8 cellular contexts compared by ENCODE assay signal in genomic region chr17:43368740-43369506, GRCh38. TPM values are rescaled to one million over a fixed set of nuclear protein-coding genes. Genes with fewer than 3 reads are reported as not detected.
DNase-seq lines count a peak whose midpoint lies in the region; ATAC-seq, FAIRE-seq and TF ChIP-seq lines count a peak whose summit lies in the region.

No MANE protein-coding gene starts in this region.

- peak in 1 of 2 donors; percentile 54 for TF ChIP-seq POLR2A in adrenal gland (IDR thresholded peaks at IDR 0.05)

- intact Hi-C loops in adrenal gland (cut with DNase I) (no loop called here), pancreas (cut with DNase I) (no loop called here)

- FAIRE-seq in pancreas (lab: Jason Lieb, UNC) = no peak

- H3K79me2 ChIP-seq in ACC112 (ENCODE audit: control insufficient read depth, insufficient read depth, low read length, unreplicated experiment) = peaks cover 8% of the 10 kb centered on the region

- H2AFZ ChIP-seq in ACC112 (ENCODE audit: low read length, unreplicated experiment) = peak overlapping the region; percentile 75

- TF ChIP-seq CTCF in adrenal gland (IDR thresholded peaks at IDR 0.05) (peak in 2 of 6 experiments; percentile 17 to 19), cardiac muscle cell (IDR thresholded peaks at IDR 0.05; ENCODE audit: low read depth, low read length) (no peak), pancreas (IDR thresholded peaks at IDR 0.05) (no peak)

- no peaks in the 10 kb centered on the region for H3K9me3 ChIP-seq in adrenal gland (replicated peaks in 1 of 3)
- no peaks in the 10 kb centered on the region for H3K9me3 ChIP-seq in cardiac muscle cell (ENCODE audit: low read depth)
- H3K9me3 ChIP-seq in pancreas = no peaks in the 10 kb centered on the region

- peak; percentile 25 for DNase-seq in GM19238 (ENCODE audit: insufficient read length, low spot score)
- DNase-seq in NCI-H1092 treated with DMSO at 0.1 percent for 48 hours (lab: John Stamatoyannopoulos, UW) = peak; percentile 87
- peak; percentile 90 for DNase-seq in SW480 (ENCODE audit: low spot score)
- DNase-seq in adrenal gland = peak; percentile 81 to 91 (median 86)
- peak; percentile 80 to 91 for DNase-seq in cardiac muscle cell (ENCODE audit: low read depth in 1 of 2, low spot score in 1 of 2)
- peak; percentile 83 to 93 (median 86) for DNase-seq in pancreas
- DNase-seq in ureter (ENCODE audit: low spot score) = peak; percentile 87

- H3K4me3 ChIP-seq in ACC112 (ENCODE audit: low read depth, low read length) (peak overlapping the region; percentile 78), adrenal gland (peak overlapping the region in 2 of 4 donors; percentile 41 to 54), cardiac muscle cell (peak overlapping the region; percentile 31), pancreas (peak overlapping the region; percentile 26 to 53 (median 38))

- ATAC-seq in pancreas = peak; percentile 77 to 88 (median 86)

- H3K27me3 ChIP-seq in ACC112 (ENCODE audit: insufficient read depth, low read length) (no peaks in the 10 kb centered on the region), adrenal gland (no peaks in the 10 kb centered on the region), cardiac muscle cell (no peaks in the 10 kb centered on the region), pancreas (no peaks in the 10 kb centered on the region)

- H3K36me3 ChIP-seq in ACC112 (ENCODE audit: insufficient read depth, low read length) (no peaks in the 10 kb centered on the region), adrenal gland (replicated peaks in 1 of 2) (no peaks in the 10 kb centered on the region), cardiac muscle cell (no peaks in the 10 kb centered on the region), pancreas (no peaks in the 10 kb centered on the region)

- WGBS in adrenal gland, 4 donors = 0 to 4% (median 1%) methylated on average over 16 to 51 of the region's 51 CpGs
- WGBS in pancreas, 2 donors = 0 to 2% methylated on average over 44 to 51 of the region's 51 CpGs

- H3K27ac ChIP-seq in ACC112 (ENCODE audit: low read depth, low read length) (peak overlapping the region; percentile 94), adrenal gland (peak overlapping the region; percentile 97 to 100 (median 98)), cardiac muscle cell (peak overlapping the region; percentile 99), pancreas (peak overlapping the region; percentile 97 to 100 (median 100))

- H3K4me1 ChIP-seq in ACC112 (ENCODE audit: control insufficient read depth, insufficient read depth, low read length, unreplicated experiment) (peaks cover 19% of the 10 kb centered on the region), adrenal gland (replicated peaks in 1 of 2) (peaks cover 6 to 14% of the 10 kb centered on the region in 2 donors), cardiac muscle cell (ENCODE audit: low read depth) (peaks cover 26% of the 10 kb centered on the region), pancreas (peaks cover 7 to 41% (median 9%) of the 10 kb centered on the region in 3 donors)

RNA-seq across cellular contexts. Expression of gene ARL4D, which starts 29.9 kb away (rescaled TPM):
- 1 to 10 TPM; 2.4 to 7.1 (median 5.7) TPM for total RNA-seq in adrenal gland
- polyA plus RNA-seq in adrenal gland = 1 to 10 TPM; 2.8 to 8.3 (median 3.2) TPM
- 18.7 and 32.4 TPM in 2 replicates for total RNA-seq in cardiac muscle cell
- 36.3 and 39.0 TPM in 2 replicates for polyA plus RNA-seq in cardiac muscle cell
- 1 to 10 TPM; 1.2 to 2.6 (median 1.5) TPM for total RNA-seq in pancreas
- 1 to 10 TPM; 2.1 to 3.9 TPM for polyA plus RNA-seq in pancreas
- total RNA-seq in ureter = 34.3 TPM

Comparison
In these comparisons a context has a peak if more than half of its experiments do, and no peak if none do; other contexts are left out.
1. DNase-seq: peak in every context shown above with its lines; median percentile 90 in SW480; 87 in NCI-H1092 treated with DMSO at 0.1 percent for 48 hours; 87 in ureter; 86 in adrenal gland; 86 in pancreas; 86 in cardiac muscle cell; 25 in GM19238.